In the genomic region with DNA sequence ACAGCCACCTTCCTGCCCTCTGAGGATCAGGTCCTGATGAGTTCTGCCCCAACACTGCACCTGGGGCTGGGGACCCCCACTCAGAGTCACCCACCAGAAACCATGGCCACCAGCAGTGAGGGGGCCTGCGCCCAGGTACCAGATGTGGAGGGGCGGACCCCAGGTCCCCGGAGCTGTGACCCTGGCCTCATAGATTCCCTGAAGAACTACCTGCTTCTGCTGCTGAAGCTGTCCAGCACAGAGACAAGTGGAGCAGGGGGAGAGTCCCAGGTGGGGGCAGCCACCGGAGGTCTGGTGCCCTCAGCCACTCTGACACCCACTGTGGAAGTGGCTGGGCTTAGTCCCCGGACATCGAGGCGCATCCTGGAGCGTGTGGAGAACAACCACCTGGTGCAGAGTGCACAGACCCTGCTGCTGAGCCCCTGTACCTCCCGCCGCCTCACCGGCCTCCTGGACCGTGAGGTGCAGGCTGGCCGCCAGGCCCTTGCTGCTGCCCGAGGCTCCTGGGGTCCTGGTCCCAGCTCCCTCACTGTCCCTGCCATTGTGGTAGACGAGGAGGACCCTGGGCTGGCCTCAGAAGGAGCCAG, we compare ENCODE assay signal across 24 cellular contexts. TPM values are rescaled to one million over a fixed set of nuclear protein-coding genes. Genes with fewer than 3 reads are reported as not detected.
"Had no signal": no experiment of that assay in that cellular context is flagged by ENCODE, and none has a peak within 500 bp of the region (broad histone marks: within the 10 kb centered on the region; RNA-seq: fewer than 3 reads in every experiment).

No MANE protein-coding gene starts in this region.

- DNase-seq: activated B cell treated with CpG ODN at 0.5 μM for 24 hours; activated CD4-positive, alpha-beta T cell treated with anti-CD3 and anti-CD28 coated beads for 36 hours; activated CD4-positive, alpha-beta T cell treated with anti-CD3 and anti-CD28 coated beads, Interleukin-2, amount 50 U/mL, for 4 hours; activated CD8-positive, alpha-beta memory T cell treated with anti-CD3 and anti-CD28 coated beads for 24 hours; activated CD8-positive, alpha-beta memory T cell treated with anti-CD3 and anti-CD28 coated beads, Interleukin-2, amount 50 U/mL, for 4 hours; activated naive CD4-positive, alpha-beta T cell; activated naive CD8-positive, alpha-beta T cell treated with anti-CD3 and anti-CD28 coated beads, Interleukin-2, amount 10 ng/mL, durations not matched to agents 7 days and 5 days; activated T-cell treated with anti-CD3 and anti-CD28 coated beads, Interleukin-2, amount 50 U/mL, for 24 hours; amygdala; cerebellar nuclear complex; hippocampal formation; kidney glomerular epithelial cell; mammary epithelial cell; naive thymus-derived CD8-positive, alpha-beta T cell; stimulated activated CD4-positive, alpha-beta T cell treated with anti-CD3 and anti-CD28 coated beads, Interleukin-4, amount 100 ng/mL, for 24 hours; stomach; T-helper 9 cell had no signal

- H3K4me1 Mint-ChIP-seq: activated B cell treated with CpG ODN at 0.5 μM for 24 hours; activated CD4-positive, alpha-beta T cell treated with anti-CD3 and anti-CD28 coated beads for 36 hours; activated naive CD8-positive, alpha-beta T cell treated with anti-CD3 and anti-CD28 coated beads, Interleukin-2, amount 10 ng/mL, durations not matched to agents 7 days and 5 days; mesothelial cell of epicardium; naive thymus-derived CD8-positive, alpha-beta T cell had no signal

- H3K4me3 Mint-ChIP-seq: activated B cell treated with CpG ODN at 0.5 μM for 24 hours; activated CD4-positive, alpha-beta T cell treated with anti-CD3 and anti-CD28 coated beads for 36 hours; activated naive CD8-positive, alpha-beta T cell treated with anti-CD3 and anti-CD28 coated beads, Interleukin-2, amount 10 ng/mL, durations not matched to agents 7 days and 5 days; activated T-cell treated with anti-CD3 and anti-CD28 coated beads, Interleukin-2, amount 50 U/mL, for 24 hours; mesothelial cell of epicardium; naive thymus-derived CD8-positive, alpha-beta T cell had no signal

- H3K27ac ChIP-seq: left lung, suprapubic skin, tibial nerve had no signal

- H3K27ac Mint-ChIP-seq: activated B cell treated with CpG ODN at 0.5 μM for 24 hours; activated CD4-positive, alpha-beta T cell treated with anti-CD3 and anti-CD28 coated beads for 36 hours; activated naive CD8-positive, alpha-beta T cell treated with anti-CD3 and anti-CD28 coated beads, Interleukin-2, amount 10 ng/mL, durations not matched to agents 7 days and 5 days; activated T-cell treated with anti-CD3 and anti-CD28 coated beads, Interleukin-2, amount 50 U/mL, for 24 hours; activated T-helper 2 cell treated with anti-CD3 and anti-CD28 coated beads, Interferon-gamma antibody, Interleukin-2, Interleukin-4, amounts not matched to agents 10 μg/mL and 5 μg/mL and 100 μg/mL, durations not matched to agents 14 hours and 24 hours and 36 hours; mesothelial cell of epicardium had no signal

- H3K36me3 ChIP-seq: suprapubic skin had no signal

- H3K4me1 ChIP-seq: left lung, tibial nerve had no signal

- H3K27me3 ChIP-seq: left lung, stomach, suprapubic skin, tibial nerve had no signal

- H3K9me3 Mint-ChIP-seq: activated B cell treated with CpG ODN at 0.5 μM for 24 hours; activated naive CD8-positive, alpha-beta T cell treated with anti-CD3 and anti-CD28 coated beads, Interleukin-2, amount 10 ng/mL, durations not matched to agents 7 days and 5 days; activated T-cell treated with anti-CD3 and anti-CD28 coated beads, Interleukin-2, amount 50 U/mL, for 24 hours; activated T-helper 2 cell treated with anti-CD3 and anti-CD28 coated beads, Interferon-gamma antibody, Interleukin-2, Interleukin-4, amounts not matched to agents 10 μg/mL and 5 μg/mL and 100 μg/mL, durations not matched to agents 14 hours and 24 hours and 36 hours; mesothelial cell of epicardium; naive thymus-derived CD8-positive, alpha-beta T cell had no signal

- H3K4me3 ChIP-seq: left lung, stomach, suprapubic skin, tibial nerve had no signal

- H3K27me3 Mint-ChIP-seq: activated B cell treated with CpG ODN at 0.5 μM for 24 hours; activated CD4-positive, alpha-beta T cell treated with anti-CD3 and anti-CD28 coated beads for 36 hours; activated naive CD8-positive, alpha-beta T cell treated with anti-CD3 and anti-CD28 coated beads, Interleukin-2, amount 10 ng/mL, durations not matched to agents 7 days and 5 days; activated T-cell treated with anti-CD3 and anti-CD28 coated beads, Interleukin-2, amount 50 U/mL, for 24 hours; naive thymus-derived CD8-positive, alpha-beta T cell had no signal

- H3K9me3 ChIP-seq: left lung, stomach, suprapubic skin, tibial nerve had no signal

- ATAC-seq: activated CD4-positive, alpha-beta T cell treated with anti-CD3 and anti-CD28 coated beads for 36 hours; left lung; naive thymus-derived CD8-positive, alpha-beta T cell had no signal

- H3K36me3 Mint-ChIP-seq: activated naive CD8-positive, alpha-beta T cell treated with anti-CD3 and anti-CD28 coated beads, Interleukin-2, amount 10 ng/mL, durations not matched to agents 7 days and 5 days; naive thymus-derived CD8-positive, alpha-beta T cell had no signal

RNA-seq across cellular contexts. Expression of a gene that starts 27.0 kb away (rescaled TPM):
- total RNA-seq: activated B cell treated with CpG ODN at 0.5 μM for 24 hours; activated CD4-positive, alpha-beta T cell treated with anti-CD3 and anti-CD28 coated beads for 36 hours; activated naive CD8-positive, alpha-beta T cell treated with anti-CD3 and anti-CD28 coated beads, Interleukin-2, amount 10 ng/mL, durations not matched to agents 7 days and 5 days; activated T-helper 2 cell treated with anti-CD3 and anti-CD28 coated beads, Interferon-gamma antibody, Interleukin-2, Interleukin-4, amounts not matched to agents 10 μg/mL and 5 μg/mL and 100 μg/mL, durations not matched to agents 14 hours and 24 hours and 36 hours; fibroblast of villous mesenchyme; left lung; naive thymus-derived CD8-positive, alpha-beta T cell; suprapubic skin; T-helper 1 cell treated with Interleukin-12 subunit alpha and Interleukin-12 subunit beta and Interleukin-4 antibody, amounts not matched to agents 30 ng/mL and 1 ng/mL, for 36 hours had no signal
